In genomic region chr7:66557214-66558200, GRCh38 we compare ENCODE assay signal across 8 cellular contexts.
DNase-seq lines count a peak whose midpoint lies in the region; ATAC-seq and TF ChIP-seq lines count a peak whose summit lies in the region.

No MANE protein-coding gene starts in this region.

- intact Hi-C loops in esophagus squamous epithelium (cut with DNase I): no loop called here
- intact Hi-C loops in natural killer cell (cut with micrococcal nuclease): loop anchor here (5.0 kb wide), 1 partner anchor 440 kb away; the partner anchor contains the start of genes SBDS and TYW1

- peaks cover 41% of the 10 kb centered on the region for H3K79me2 ChIP-seq in DOHH2 (ENCODE audit: control insufficient read depth, low read length)

- no peak for TF ChIP-seq POLR2A in esophagus squamous epithelium (IDR thresholded peaks at IDR 0.05)

- H3K4me3 ChIP-seq in DOHH2 (ENCODE audit: low read length) (no peak overlapping the region), NT2/D1 (ENCODE audit: insufficient read length, low read depth) (no peak overlapping the region), esophagus squamous epithelium (peak overlapping the region in 1 of 4 donors; percentile 7)

- no peaks in the 10 kb centered on the region for H3K9me3 ChIP-seq in DOHH2 (ENCODE audit: control insufficient read depth, insufficient read depth, low read length)
- no peaks in the 10 kb centered on the region for H3K9me3 ChIP-seq in NT2/D1 (ENCODE audit: insufficient read depth, low read length)
- no peaks in the 10 kb centered on the region for H3K9me3 ChIP-seq in esophagus squamous epithelium

- ATAC-seq in HG02610 (IDR thresholded peaks at IDR 0.05; ENCODE audit: unreplicated experiment): peak; percentile 65
- ATAC-seq in natural killer cell: peak; percentile 86 to 97 (median 90)
- ATAC-seq in stimulated activated naive B cell treated with anti-CD40 and anti-IgM and Interleukin-4, amounts not matched to agents 10 μg/mL and 1 μg/mL and 100 μg/mL, for 72 hours (replicated peaks): peak; percentile 87 to 88

- no peaks in the 10 kb centered on the region for H3K27me3 ChIP-seq in DOHH2 (ENCODE audit: control insufficient read depth, low read length)
- H3K27me3 ChIP-seq in NT2/D1 (ENCODE audit: insufficient read depth, insufficient read length): no peaks in the 10 kb centered on the region
- H3K27me3 ChIP-seq in esophagus squamous epithelium: no peaks in the 10 kb centered on the region

- H3K27me3 Mint-ChIP-seq in natural killer cell (ENCODE audit: low read depth in 2 of 2): no peaks in the 10 kb centered on the region
- no peaks in the 10 kb centered on the region for H3K27me3 Mint-ChIP-seq in stimulated activated naive B cell treated with anti-CD40 and anti-IgM and Interleukin-4, amounts not matched to agents 10 μg/mL and 1 μg/mL and 100 μg/mL, for 72 hours

- H3K27ac ChIP-seq in DOHH2 (ENCODE audit: low read depth, low read length) (no peak overlapping the region), esophagus squamous epithelium (peak overlapping the region in 2 of 4 donors; percentile 11 to 36)

- H3K4me1 Mint-ChIP-seq in natural killer cell: peaks cover 0 to 5% of the 10 kb centered on the region in 2 donors
- peaks cover 0 to 13% of the 10 kb centered on the region in 2 donors for H3K4me1 Mint-ChIP-seq in stimulated activated naive B cell treated with anti-CD40 and anti-IgM and Interleukin-4, amounts not matched to agents 10 μg/mL and 1 μg/mL and 100 μg/mL, for 72 hours

- no peak overlapping the region for H3K4me2 ChIP-seq in DOHH2 (ENCODE audit: low read length)

- H3K36me3 ChIP-seq in DOHH2 (ENCODE audit: control insufficient read depth, low read length) (peaks cover 63% of the 10 kb centered on the region), NT2/D1 (ENCODE audit: insufficient read depth, insufficient read length, low read length) (peaks cover 70% of the 10 kb centered on the region), esophagus squamous epithelium (peaks cover 10 to 94% (median 15%) of the 10 kb centered on the region in 3 donors)

- H3K4me3 Mint-ChIP-seq in natural killer cell: no peak overlapping the region
- H3K4me3 Mint-ChIP-seq in stimulated activated naive B cell treated with anti-CD40 and anti-IgM and Interleukin-4, amounts not matched to agents 10 μg/mL and 1 μg/mL and 100 μg/mL, for 72 hours: no peak overlapping the region

- no peaks in the 10 kb centered on the region for H3K9me2 ChIP-seq in DOHH2 (replicated peaks; ENCODE audit: control insufficient read depth, low read length)

- DNase-seq in NT2/D1 (ENCODE audit: low read depth, low spot score) (peak; percentile 50), esophagus squamous epithelium (lab: John Stamatoyannopoulos, UW) (no peak), natural killer cell (peak; percentile 76), T1000 (lab: John Stamatoyannopoulos, UW) (no peak)
- DNase-seq in activated T-cell treated with anti-CD3 and anti-CD28 coated beads, Interleukin-2, amount 50 U/mL, for 1 hour: peak; percentile 81
- DNase-seq in stimulated activated naive B cell treated with anti-CD40 and anti-IgM and Interleukin-4, amounts not matched to agents 10 μg/mL and 1 μg/mL and 100 μg/mL, for 72 hours: peak; percentile 41

- WGBS in esophagus squamous epithelium, 2 donors: 37 to 64% methylated on average over 7 to 10 of the region's 40 CpGs

- H3K36me3 Mint-ChIP-seq in natural killer cell: no peaks in the 10 kb centered on the region
- peaks cover 14 to 17% of the 10 kb centered on the region in 2 donors for H3K36me3 Mint-ChIP-seq in stimulated activated naive B cell treated with anti-CD40 and anti-IgM and Interleukin-4, amounts not matched to agents 10 μg/mL and 1 μg/mL and 100 μg/mL, for 72 hours

- 0 out of 2 replicates have a peak, but pooled peaks cover 3% of the 10 kb centered on the region for H3F3A ChIP-seq in DOHH2 (ENCODE audit: control insufficient read depth, insufficient read depth)

- TF ChIP-seq CTCF in DOHH2 (IDR thresholded peaks at IDR 0.05; ENCODE audit: low read depth, low read length, poor library complexity, severe bottlenecking) (peak; percentile 100), esophagus squamous epithelium (IDR thresholded peaks at IDR 0.05) (peak; percentile 85 to 99 (median 96)), natural killer cell (IDR thresholded peaks at IDR 0.05) (peak; percentile 84)

- H3K9me3 Mint-ChIP-seq in natural killer cell: no peaks in the 10 kb centered on the region
- no peaks in the 10 kb centered on the region for H3K9me3 Mint-ChIP-seq in stimulated activated naive B cell treated with anti-CD40 and anti-IgM and Interleukin-4, amounts not matched to agents 10 μg/mL and 1 μg/mL and 100 μg/mL, for 72 hours

- H3K4me1 ChIP-seq in DOHH2 (ENCODE audit: control insufficient read depth, low read length) (no peaks in the 10 kb centered on the region), NT2/D1 (ENCODE audit: insufficient read depth, insufficient read length) (peaks cover 6% of the 10 kb centered on the region), esophagus squamous epithelium (peaks cover 0 to 20% (median 0%) of the 10 kb centered on the region in 3 donors)

- H3K9ac ChIP-seq in NT2/D1 (ENCODE audit: insufficient read length, low read depth): peak overlapping the region; percentile 42

- H3K27ac Mint-ChIP-seq in natural killer cell: peak overlapping the region; percentile 43 to 52
- no peak overlapping the region for H3K27ac Mint-ChIP-seq in stimulated activated naive B cell treated with anti-CD40 and anti-IgM and Interleukin-4, amounts not matched to agents 10 μg/mL and 1 μg/mL and 100 μg/mL, for 72 hours

- H4K20me1 ChIP-seq in DOHH2 (ENCODE audit: control insufficient read depth, insufficient read depth, low read depth, low read length): peaks cover 10% of the 10 kb centered on the region; the same call in 1 of the 2 replicates

Comparison
In these comparisons a context has a peak if more than half of its experiments do, and no peak if none do; other contexts are left out.
1. DNase-seq: peak in NT2/D1 (single experiment), activated T-cell treated with anti-CD3 and anti-CD28 coated beads, Interleukin-2, amount 50 U/mL, for 1 hour (single experiment), natural killer cell (single experiment) and stimulated activated naive B cell treated with anti-CD40 and anti-IgM and Interleukin-4, amounts not matched to agents 10 μg/mL and 1 μg/mL and 100 μg/mL, for 72 hours (single experiment); none in esophagus squamous epithelium (single experiment) and T1000 (single experiment).
2. Peak in every context shown above with its lines, with median percentiles within 50 percentile points of each other: CTCF ChIP-seq and ATAC-seq.